Comparison of ENCODE assay signal across 16 cellular contexts in genomic region chr9:96087669-96088299, GRCh38.
DNase-seq lines count a peak whose midpoint lies in the region; ATAC-seq and TF ChIP-seq lines count a peak whose summit lies in the region.
"Had no signal": no experiment of that assay in that cellular context is flagged by ENCODE, and none has a peak within 500 bp of the region (broad histone marks: within the 10 kb centered on the region; RNA-seq: fewer than 3 reads in every experiment).

No MANE protein-coding gene starts in this region.

- ATAC-seq in body of pancreas (peak; percentile 83), GM19328 (IDR thresholded peaks at IDR 0.05; ENCODE audit: unreplicated experiment) (no peak)
- ATAC-seq: stimulated activated effector memory CD8-positive, alpha-beta T cell treated with anti-CD3 and anti-CD28 coated beads, Interleukin-12 subunit alpha, Interleukin-12 subunit beta, amount 100 ng/mL, for 72 hours had no signal

- no TSS peak for BruUV-seq in Calu3 (replicated peaks; lab: Mats Ljungman, UMichigan)

- no peaks in the 10 kb centered on the region for H3K27me3 ChIP-seq in body of pancreas
- H3K27me3 ChIP-seq: right atrium auricular region had no signal

- peak overlapping the region; percentile 18 for H3K4me3 Mint-ChIP-seq in Calu3 (ENCODE audit: low read depth, unreplicated experiment)
- no peak overlapping the region for H3K4me3 Mint-ChIP-seq in activated CD4-positive, alpha-beta T cell treated with anti-CD3 and anti-CD28 coated beads, Interleukin-2, amount 10 ng/mL, durations not matched to agents 24 days and 14 days
- H3K4me3 Mint-ChIP-seq: activated naive CD8-positive, alpha-beta T cell treated with anti-CD3 and anti-CD28 coated beads for 36 hours; naive B cell; stimulated activated effector memory CD8-positive, alpha-beta T cell treated with anti-CD3 and anti-CD28 coated beads, Interleukin-12 subunit alpha, Interleukin-12 subunit beta, amount 100 ng/mL, for 72 hours had no signal

- H3K9me3 Mint-ChIP-seq in Calu3 (ENCODE audit: low read depth, unreplicated experiment) = no peaks in the 10 kb centered on the region
- H3K9me3 Mint-ChIP-seq in activated CD4-positive, alpha-beta T cell treated with anti-CD3 and anti-CD28 coated beads, Interleukin-2, amount 10 ng/mL, durations not matched to agents 24 days and 14 days = peaks cover 5% of the 10 kb centered on the region
- H3K9me3 Mint-ChIP-seq: stimulated activated effector memory CD8-positive, alpha-beta T cell treated with anti-CD3 and anti-CD28 coated beads, Interleukin-12 subunit alpha, Interleukin-12 subunit beta, amount 100 ng/mL, for 72 hours had no signal

- TF ChIP-seq POLR2A in body of pancreas (IDR thresholded peaks at IDR 0.05) = no peak

- TF ChIP-seq CTCF in Calu3 (IDR thresholded peaks at IDR 0.05; ENCODE audit: unreplicated experiment) (no peak), body of pancreas (IDR thresholded peaks at IDR 0.05) (no peak)

- H3K27ac Mint-ChIP-seq in Calu3 (ENCODE audit: unreplicated experiment) = no peak overlapping the region
- no peak overlapping the region for H3K27ac Mint-ChIP-seq in activated CD4-positive, alpha-beta T cell treated with anti-CD3 and anti-CD28 coated beads, Interleukin-2, amount 10 ng/mL, durations not matched to agents 24 days and 14 days
- H3K27ac Mint-ChIP-seq: activated naive CD8-positive, alpha-beta T cell treated with anti-CD3 and anti-CD28 coated beads for 36 hours; naive B cell; stimulated activated effector memory CD8-positive, alpha-beta T cell treated with anti-CD3 and anti-CD28 coated beads, Interleukin-12 subunit alpha, Interleukin-12 subunit beta, amount 100 ng/mL, for 72 hours had no signal

- no peaks in the 10 kb centered on the region for H3K36me3 ChIP-seq in body of pancreas (replicated peaks in 1 of 2; ENCODE audit: insufficient read depth in 1 of 2, low read depth in 2 of 2)
- H3K36me3 ChIP-seq: right atrium auricular region, WERI-Rb-1 had no signal

- H3K4me1 Mint-ChIP-seq in Calu3 (ENCODE audit: low read depth, unreplicated experiment) = peaks cover 10% of the 10 kb centered on the region
- H3K4me1 Mint-ChIP-seq in activated CD4-positive, alpha-beta T cell treated with anti-CD3 and anti-CD28 coated beads, Interleukin-2, amount 10 ng/mL, durations not matched to agents 24 days and 14 days = no peaks in the 10 kb centered on the region
- H3K4me1 Mint-ChIP-seq: activated naive CD8-positive, alpha-beta T cell treated with anti-CD3 and anti-CD28 coated beads for 36 hours; naive B cell; stimulated activated effector memory CD8-positive, alpha-beta T cell treated with anti-CD3 and anti-CD28 coated beads, Interleukin-12 subunit alpha, Interleukin-12 subunit beta, amount 100 ng/mL, for 72 hours had no signal

- no peaks in the 10 kb centered on the region for H3K9me3 ChIP-seq in body of pancreas
- H3K9me3 ChIP-seq: right atrium auricular region had no signal

- H3K4me3 ChIP-seq in body of pancreas = no peak overlapping the region
- H3K4me3 ChIP-seq: right atrium auricular region had no signal

- peaks cover 20% of the 10 kb centered on the region for H3K4me1 ChIP-seq in body of pancreas
- H3K4me1 ChIP-seq: right atrium auricular region had no signal

- peaks cover 57% of the 10 kb centered on the region for H3K27me3 Mint-ChIP-seq in Calu3 (ENCODE audit: unreplicated experiment)
- peaks cover 13% of the 10 kb centered on the region for H3K27me3 Mint-ChIP-seq in activated CD4-positive, alpha-beta T cell treated with anti-CD3 and anti-CD28 coated beads, Interleukin-2, amount 10 ng/mL, durations not matched to agents 24 days and 14 days
- H3K27me3 Mint-ChIP-seq: activated naive CD8-positive, alpha-beta T cell treated with anti-CD3 and anti-CD28 coated beads for 36 hours had no signal

- 14 to 20% methylated on average over 10 of the region's 10 CpGs for WGBS in body of pancreas, 2 donors

- H3K27ac ChIP-seq in body of pancreas = peak overlapping the region in 3 of 4 donors; percentile 27 to 42 (median 34)
- H3K27ac ChIP-seq: right atrium auricular region, WERI-Rb-1 had no signal

- CTCF ChIA-PET in Calu3 (lab: Charles Lee) = no interaction called here

- DNase-seq in Calu3 (peak; percentile 27), NCI-H1105 (lab: John Stamatoyannopoulos, UW) (peak; percentile 51), body of pancreas (peak in 3 of 4 donors; percentile 52 to 55 (median 53)), mucosa of gallbladder (ENCODE audit: low spot score) (peak; percentile 18), NCI-H510A (lab: John Stamatoyannopoulos, UW) (no peak), NCI-H2081 treated with DMSO at 0.1 percent for 48 hours (lab: John Stamatoyannopoulos, UW) (no peak)
- no peak for DNase-seq in activated CD4-positive, alpha-beta T cell treated with anti-CD3 and anti-CD28 coated beads, Interleukin-2, amount 10 ng/mL, durations not matched to agents 24 days and 14 days
- DNase-seq: activated naive CD8-positive, alpha-beta T cell treated with anti-CD3 and anti-CD28 coated beads for 36 hours; C1 segment of cervical spinal cord; foreskin melanocyte; naive B cell; stimulated activated CD4-positive, alpha-beta T cell treated with anti-CD3 and anti-CD28 coated beads, Interleukin-4, amount 100 ng/mL, for 24 hours; WERI-Rb-1 had no signal

- intact Hi-C loops in Calu3 (cut with micrococcal nuclease; ENCODE audit: unreplicated experiment) = no loop called here
- intact Hi-C loops in body of pancreas (cut with DNase I) = no loop called here
- intact Hi-C loops in activated CD4-positive, alpha-beta T cell treated with anti-CD3 and anti-CD28 coated beads, Interleukin-2, amount 10 ng/mL, durations not matched to agents 24 days and 14 days (cut with micrococcal nuclease) = no loop called here

- peaks cover 6% of the 10 kb centered on the region for H3K36me3 Mint-ChIP-seq in Calu3 (ENCODE audit: insufficient read depth, unreplicated experiment)
- H3K36me3 Mint-ChIP-seq in activated CD4-positive, alpha-beta T cell treated with anti-CD3 and anti-CD28 coated beads, Interleukin-2, amount 10 ng/mL, durations not matched to agents 24 days and 14 days (ENCODE audit: low read depth) = no peaks in the 10 kb centered on the region
- H3K36me3 Mint-ChIP-seq: activated naive CD8-positive, alpha-beta T cell treated with anti-CD3 and anti-CD28 coated beads for 36 hours; naive B cell had no signal

Comparison
In these comparisons a context has a peak if more than half of its experiments do, and no peak if none do; other contexts are left out.
1. DNase-seq: peak in Calu3 (single experiment), NCI-H1105 (single experiment), body of pancreas (3 of 4) and mucosa of gallbladder (single experiment); none in NCI-H510A (single experiment), activated CD4-positive, alpha-beta T cell treated with anti-CD3 and anti-CD28 coated beads, Interleukin-2, amount 10 ng/mL, durations not matched to agents 24 days and 14 days (single experiment) and NCI-H2081 treated with DMSO at 0.1 percent for 48 hours (single experiment).